Comparison of ENCODE assay signal across 8 cellular contexts in the genomic region with DNA sequence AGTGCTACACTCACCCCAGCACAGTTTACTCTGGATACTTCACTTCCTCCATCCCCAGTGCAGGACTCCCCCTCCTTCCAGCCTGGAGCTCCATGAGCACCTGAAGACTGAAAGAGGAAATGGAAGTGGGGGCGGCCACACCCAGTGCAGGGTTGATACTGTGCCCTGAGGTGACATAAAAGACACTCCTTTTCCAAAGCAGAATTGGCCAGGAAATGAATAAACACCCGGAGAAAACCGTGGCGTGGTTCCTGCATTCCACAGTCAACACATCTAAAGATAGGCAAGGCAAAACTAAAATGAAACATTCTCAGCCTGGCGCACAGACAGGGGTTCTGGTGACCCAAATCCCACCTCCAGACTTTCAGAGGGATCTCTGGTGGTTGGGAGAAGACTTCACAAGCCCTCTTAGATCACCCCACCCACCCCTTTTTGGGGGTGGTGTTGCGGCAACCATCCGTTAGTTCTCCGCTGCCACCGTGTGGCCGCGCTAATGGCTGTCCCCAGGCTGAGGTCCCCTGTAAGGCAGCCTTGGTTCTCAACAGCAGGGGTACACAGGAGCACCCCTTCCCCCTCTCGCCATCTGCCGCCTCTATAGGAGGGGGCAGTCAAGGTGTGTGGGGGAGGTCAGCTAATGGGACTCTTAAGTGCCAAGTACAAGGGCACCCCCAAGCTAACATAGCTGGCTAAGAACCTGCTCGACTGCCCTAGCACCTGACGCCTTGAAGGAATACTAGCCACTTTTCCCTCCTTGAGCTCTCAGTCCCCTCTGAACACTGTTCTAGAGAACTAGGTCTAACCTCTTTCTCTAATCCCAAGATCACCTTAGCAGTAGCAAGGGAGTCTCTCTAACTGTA. TPM values are rescaled to one million over a fixed set of nuclear protein-coding genes. Genes with fewer than 3 reads are reported as not detected.
A peak's percentile ranks its signal among the peaks of the same experiment; 100 is the strongest.
DNase-seq lines count a peak whose midpoint lies in the region; ATAC-seq and TF ChIP-seq lines count a peak whose summit lies in the region.

No MANE protein-coding gene starts in this region.

- peak overlapping the region; percentile 80 for H3K27ac Mint-ChIP-seq in activated naive CD8-positive, alpha-beta T cell treated with anti-CD3 and anti-CD28 coated beads, Interleukin-2, amount 10 ng/mL, durations not matched to agents 7 days and 5 days

- H3K79me2 ChIP-seq in ACC112 (ENCODE audit: control insufficient read depth, insufficient read depth, low read length, unreplicated experiment): no peaks in the 10 kb centered on the region

- no peaks in the 10 kb centered on the region for H3K27me3 Mint-ChIP-seq in activated naive CD8-positive, alpha-beta T cell treated with anti-CD3 and anti-CD28 coated beads, Interleukin-2, amount 10 ng/mL, durations not matched to agents 7 days and 5 days

- H3K4me1 Mint-ChIP-seq in activated naive CD8-positive, alpha-beta T cell treated with anti-CD3 and anti-CD28 coated beads, Interleukin-2, amount 10 ng/mL, durations not matched to agents 7 days and 5 days: peaks cover 22% of the 10 kb centered on the region

- peak; percentile 34 for ATAC-seq in activated naive CD8-positive, alpha-beta T cell treated with anti-CD3 and anti-CD28 coated beads, Interleukin-2, amount 10 ng/mL, durations not matched to agents 7 days and 5 days (ENCODE audit: low read depth)
- ATAC-seq in GM18519 (IDR thresholded peaks at IDR 0.05; ENCODE audit: low FRiP score, unreplicated experiment): no peak

- peaks cover 5% of the 10 kb centered on the region for H3K36me3 Mint-ChIP-seq in activated naive CD8-positive, alpha-beta T cell treated with anti-CD3 and anti-CD28 coated beads, Interleukin-2, amount 10 ng/mL, durations not matched to agents 7 days and 5 days

- in situ Hi-C loops in GM13977 (cut with MboI; ENCODE audit: low pct_unique_long_range_greater_than_20kb, low sequenced_read_pairs, unreplicated experiment): no loop called here

- POLR2A ChIA-PET in activated naive CD8-positive, alpha-beta T cell treated with anti-CD3 and anti-CD28 coated beads, Interleukin-2, amount 10 ng/mL, durations not matched to agents 7 days and 5 days (lab: Charles Lee): interaction anchor here (0.5 to 1.8 kb wide), 5 partner anchors 23 to 176 kb away, joined by 3 to 7 read pairs (median 4); partner anchors contain the start of genes INKA1 and MON1A

- H3K9me3 ChIP-seq in SJCRH30 (replicated peaks) (no peaks in the 10 kb centered on the region), cardiac muscle cell (ENCODE audit: low read depth) (no peaks in the 10 kb centered on the region)

- H2AFZ ChIP-seq in ACC112 (ENCODE audit: low read length, unreplicated experiment): peak overlapping the region; percentile 17

- peaks cover 9% of the 10 kb centered on the region for H3K4me1 ChIP-seq in ACC112 (ENCODE audit: control insufficient read depth, insufficient read depth, low read length, unreplicated experiment)
- no peaks in the 10 kb centered on the region for H3K4me1 ChIP-seq in SJCRH30
- peaks cover 10% of the 10 kb centered on the region for H3K4me1 ChIP-seq in cardiac muscle cell (ENCODE audit: low read depth)

- H3K4me3 Mint-ChIP-seq in activated naive CD8-positive, alpha-beta T cell treated with anti-CD3 and anti-CD28 coated beads, Interleukin-2, amount 10 ng/mL, durations not matched to agents 7 days and 5 days: peak overlapping the region; percentile 62

- TF ChIP-seq CTCF in GM13977 (IDR thresholded peaks at IDR 0.05; ENCODE audit: extremely low read depth, insufficient read depth, missing control alignments) (peak; percentile 81), cardiac muscle cell (IDR thresholded peaks at IDR 0.05; ENCODE audit: low read depth, low read length) (peak; percentile 72)

- no peaks in the 10 kb centered on the region for H3K9me3 Mint-ChIP-seq in activated naive CD8-positive, alpha-beta T cell treated with anti-CD3 and anti-CD28 coated beads, Interleukin-2, amount 10 ng/mL, durations not matched to agents 7 days and 5 days

- H3K27me3 ChIP-seq in ACC112 (ENCODE audit: insufficient read depth, low read length) (no peaks in the 10 kb centered on the region), SJCRH30 (no peaks in the 10 kb centered on the region), cardiac muscle cell (peaks cover 15% of the 10 kb centered on the region)

- no peaks in the 10 kb centered on the region for H3K36me3 ChIP-seq in ACC112 (ENCODE audit: insufficient read depth, low read length)
- H3K36me3 ChIP-seq in SJCRH30: no peaks in the 10 kb centered on the region
- H3K36me3 ChIP-seq in cardiac muscle cell: no peaks in the 10 kb centered on the region

- peak overlapping the region; percentile 61 for H3K4me3 ChIP-seq in ACC112 (ENCODE audit: low read depth, low read length)
- no peak overlapping the region for H3K4me3 ChIP-seq in SJCRH30
- H3K4me3 ChIP-seq in cardiac muscle cell: no peak overlapping the region

- H3K27ac ChIP-seq in ACC112 (ENCODE audit: low read depth, low read length) (no peak overlapping the region), SJCRH30 (no peak overlapping the region), cardiac muscle cell (no peak overlapping the region)

- DNase-seq in GM13977 (ENCODE audit: low spot score) (peak; percentile 90), SJCRH30 (peak; percentile 31 to 44), cardiac muscle cell (ENCODE audit: low read depth in 1 of 2, low spot score in 1 of 2) (peak; percentile 53 to 55), renal cortical epithelial cell (ENCODE audit: low read depth) (peak; percentile 35), NCI-H128 (lab: John Stamatoyannopoulos, UW; ENCODE audit: unreplicated experiment) (no peak)
- DNase-seq in activated naive CD8-positive, alpha-beta T cell treated with anti-CD3 and anti-CD28 coated beads, Interleukin-2, amount 10 ng/mL, durations not matched to agents 7 days and 5 days: peak; percentile 69

RNA-seq across cellular contexts. Expression of gene MST1R, which starts 2.6 kb away (rescaled TPM):
- not detected in 2 replicates for total RNA-seq in SJCRH30 (2014; rRNA removed; shearing (Covaris generic))
- total RNA-seq in activated naive CD8-positive, alpha-beta T cell treated with anti-CD3 and anti-CD28 coated beads, Interleukin-2, amount 10 ng/mL, durations not matched to agents 7 days and 5 days: 1 to 10 TPM; 1.7 to 2.9 TPM
- total RNA-seq in cardiac muscle cell (0.49 and 2.2 TPM in 2 replicates), renal cortical epithelial cell (1.6 and 5.7 TPM in 2 replicates)
- 2.1 and 3.4 TPM in 2 replicates for polyA plus RNA-seq in cardiac muscle cell

RNA-seq across cellular contexts. Expression of gene MON1A, which starts 23.4 kb away (rescaled TPM):
- total RNA-seq in SJCRH30 (2014; rRNA removed; shearing (Covaris generic)): 5.4 and 6.1 TPM in 2 replicates
- total RNA-seq in activated naive CD8-positive, alpha-beta T cell treated with anti-CD3 and anti-CD28 coated beads, Interleukin-2, amount 10 ng/mL, durations not matched to agents 7 days and 5 days: 10 to 100 TPM; 11.9 to 12.9 TPM
- 12.8 TPM in 2 replicates for total RNA-seq in cardiac muscle cell
- polyA plus RNA-seq in cardiac muscle cell: 13.3 and 19.7 TPM in 2 replicates
- total RNA-seq in renal cortical epithelial cell: 9.9 and 10.8 TPM in 2 replicates

RNA-seq across cellular contexts. Expression of gene RBM6, which starts 33.7 kb away (rescaled TPM):
- 51.0 and 58.1 TPM in 2 replicates for total RNA-seq in SJCRH30 (2014; rRNA removed; shearing (Covaris generic))
- 100 to 1,000 TPM; 147 TPM for total RNA-seq in activated naive CD8-positive, alpha-beta T cell treated with anti-CD3 and anti-CD28 coated beads, Interleukin-2, amount 10 ng/mL, durations not matched to agents 7 days and 5 days
- total RNA-seq in cardiac muscle cell (51.5 and 121 TPM in 2 replicates), renal cortical epithelial cell (26.6 and 58.4 TPM in 2 replicates)
- 62.7 and 89.4 TPM in 2 replicates for polyA plus RNA-seq in cardiac muscle cell

RNA-seq across cellular contexts. Expression of gene CAMKV, which starts 36.5 kb away (rescaled TPM):
- total RNA-seq in SJCRH30 (2014; rRNA removed; shearing (Covaris generic)): not detected in 2 replicates
- not detected for total RNA-seq in activated naive CD8-positive, alpha-beta T cell treated with anti-CD3 and anti-CD28 coated beads, Interleukin-2, amount 10 ng/mL, durations not matched to agents 7 days and 5 days
- total RNA-seq in cardiac muscle cell (0.09 and 0.32 TPM in 2 replicates), renal cortical epithelial cell (under 0.01 TPM in 1 of 2 replicates, not detected in the other)
- 0.34 TPM in 1 of 2 replicates, not detected in the other for polyA plus RNA-seq in cardiac muscle cell

RNA-seq across cellular contexts. Expression of gene TRAIP, which starts 49.9 kb away (rescaled TPM):
- 14.5 and 15.6 TPM in 2 replicates for total RNA-seq in SJCRH30 (2014; rRNA removed; shearing (Covaris generic))
- total RNA-seq in activated naive CD8-positive, alpha-beta T cell treated with anti-CD3 and anti-CD28 coated beads, Interleukin-2, amount 10 ng/mL, durations not matched to agents 7 days and 5 days: 10 to 100 TPM; 24.0 to 24.4 TPM
- 6.6 and 13.3 TPM in 2 replicates for total RNA-seq in cardiac muscle cell
- polyA plus RNA-seq in cardiac muscle cell: 6.7 and 9.5 TPM in 2 replicates
- 1.6 and 2.8 TPM in 2 replicates for total RNA-seq in renal cortical epithelial cell
